ENCODE assay signal across 8 cellular contexts in genomic region chr5:95620030-95620869, GRCh38. TPM values are rescaled to one million over a fixed set of nuclear protein-coding genes. Genes with fewer than 3 reads are reported as not detected.
DNase-seq lines count a peak whose midpoint lies in the region; ATAC-seq and TF ChIP-seq lines count a peak whose summit lies in the region.

Gene GPR150, plus strand, starts transcription at chr5:95620087. Its CDS starts 189 bp downstream, at chr5:95620276.

- H3K36me3 Mint-ChIP-seq in CD8-positive, alpha-beta memory T cell: peaks cover 0 to 4% (median 2%) of the 10 kb centered on the region in 3 donors
- no peaks in the 10 kb centered on the region for H3K36me3 Mint-ChIP-seq in activated naive CD8-positive, alpha-beta T cell

- no peaks in the 10 kb centered on the region for H3K9me3 Mint-ChIP-seq in CD8-positive, alpha-beta memory T cell
- H3K9me3 Mint-ChIP-seq in activated naive CD8-positive, alpha-beta T cell (ENCODE audit: low read depth): no peaks in the 10 kb centered on the region

- H3K4me1 ChIP-seq in CD8-positive, alpha-beta memory T cell (ENCODE audit: insufficient read depth, low read length): peaks cover 35% of the 10 kb centered on the region
- H3K4me1 ChIP-seq in SJSA1 (replicated peaks): peaks cover 27% of the 10 kb centered on the region
- peaks cover 6 to 16% of the 10 kb centered on the region in 2 donors for H3K4me1 ChIP-seq in gastrocnemius medialis

- H3K4me3 ChIP-seq in CD8-positive, alpha-beta memory T cell (ENCODE audit: low read length): peak within 1 kb of the TSS; percentile 72
- peak within 1 kb of the TSS; percentile 52 for H3K4me3 ChIP-seq in SJSA1
- peak within 1 kb of the TSS; percentile 58 to 82 (median 66) for H3K4me3 ChIP-seq in gastrocnemius medialis

- peak within 1 kb of the TSS; percentile 21 to 89 (median 76) for H3K27ac Mint-ChIP-seq in CD8-positive, alpha-beta memory T cell
- peak within 1 kb of the TSS; percentile 87 for H3K27ac Mint-ChIP-seq in activated naive CD8-positive, alpha-beta T cell

- no peaks in the 10 kb centered on the region for H3K27me3 ChIP-seq in CD8-positive, alpha-beta memory T cell (ENCODE audit: insufficient read depth, low read length, poor library complexity, severe bottlenecking)
- H3K27me3 ChIP-seq in SJSA1 (replicated peaks) (no peaks in the 10 kb centered on the region), gastrocnemius medialis (no peaks in the 10 kb centered on the region)

- peaks cover 2 to 4% of the 10 kb centered on the region in 2 donors for H3K27me3 Mint-ChIP-seq in CD8-positive, alpha-beta memory T cell
- H3K27me3 Mint-ChIP-seq in activated naive CD8-positive, alpha-beta T cell: no peaks in the 10 kb centered on the region

- TF ChIP-seq POLR2A in gastrocnemius medialis (IDR thresholded peaks at IDR 0.05): peak in 1 of 2 donors; percentile 13

- H3K4me3 Mint-ChIP-seq in CD8-positive, alpha-beta memory T cell: peak within 1 kb of the TSS; percentile 84 to 95 (median 92)
- H3K4me3 Mint-ChIP-seq in activated naive CD8-positive, alpha-beta T cell: peak within 1 kb of the TSS; percentile 94

- POLR2A ChIA-PET in CD8-positive, alpha-beta memory T cell (lab: Charles Lee): interaction anchor here (1.8 kb wide), 1 partner anchor 26 kb away, joined by 4 read pairs; the partner anchor contains the start of gene RFESD

- intact Hi-C loops in gastrocnemius medialis (cut with DNase I; ENCODE audit: low total_unique reads): loop anchor here (2.0 kb wide), 1 partner anchor 65 kb away; the partner anchor contains the start of genes ARSK and SKIC3

- H3K36me3 ChIP-seq in CD8-positive, alpha-beta memory T cell (ENCODE audit: insufficient read depth, low read length): no peaks in the 10 kb centered on the region
- no peaks in the 10 kb centered on the region for H3K36me3 ChIP-seq in SJSA1
- H3K36me3 ChIP-seq in gastrocnemius medialis: no peaks in the 10 kb centered on the region

- TF ChIP-seq CTCF in gastrocnemius medialis (IDR thresholded peaks at IDR 0.05 in 4 of 5, conservative IDR thresholded peaks at IDR 0.05 in 1 of 5): no peak

- peak; percentile 50 to 69 (median 58) for DNase-seq in CD8-positive, alpha-beta memory T cell
- DNase-seq in GM19238 (ENCODE audit: insufficient read length, low spot score) (peak; percentile 62), SJSA1 (ENCODE audit: low read depth in 1 of 2, low spot score in 2 of 2) (peak; percentile 50 to 63), hepatic stellate cell (ENCODE audit: low spot score) (peak; percentile 50), gastrocnemius medialis (peak in 1 of 2 donors; percentile 59), dedifferentiated amniotic fluid mesenchymal stem cell (ENCODE audit: extremely low spot score) (no peak)

- peak within 1 kb of the TSS; percentile 19 for H3K27ac ChIP-seq in CD8-positive, alpha-beta memory T cell (ENCODE audit: low read depth, low read length)
- H3K27ac ChIP-seq in SJSA1: no peak within 1 kb of the TSS; the same call in 1 of the 2 replicates
- peak within 1 kb of the TSS; percentile 29 to 70 (median 51) for H3K27ac ChIP-seq in gastrocnemius medialis

- peak; percentile 73 for ATAC-seq in HG03439 (IDR thresholded peaks at IDR 0.05; ENCODE audit: unreplicated experiment)
- peak; percentile 69 to 70 for ATAC-seq in gastrocnemius medialis

- no peaks in the 10 kb centered on the region for H3K9me3 ChIP-seq in CD8-positive, alpha-beta memory T cell (ENCODE audit: low read length)
- no peaks in the 10 kb centered on the region; the same call in 1 of the 2 replicates for H3K9me3 ChIP-seq in SJSA1 (replicated peaks)
- H3K9me3 ChIP-seq in gastrocnemius medialis: no peaks in the 10 kb centered on the region

- in situ Hi-C loops in gastrocnemius medialis (cut with MboI; ENCODE audit: low sequenced_read_pairs in 4 of 4): no loop called here

- CTCF ChIA-PET in CD8-positive, alpha-beta memory T cell (lab: Charles Lee): interaction anchor here (0.6 to 1.3 kb wide), 2 partner anchors 12 to 64 kb away, joined by 3 read pairs; no protein-coding TSS in a partner anchor

- H3K4me1 Mint-ChIP-seq in CD8-positive, alpha-beta memory T cell: peaks cover 41 to 73% (median 57%) of the 10 kb centered on the region in 3 donors
- H3K4me1 Mint-ChIP-seq in activated naive CD8-positive, alpha-beta T cell (ENCODE audit: low read depth): peaks cover 43% of the 10 kb centered on the region

RNA-seq across cellular contexts. Expression of gene GPR150, which starts in this region (rescaled TPM):
- under 1 TPM; 0.18 to 0.26 TPM for total RNA-seq in CD8-positive, alpha-beta memory T cell
- 2.8 TPM for polyA plus RNA-seq in CD8-positive, alpha-beta memory T cell
- 0.18 TPM in 1 of 2 replicates, not detected in the other for total RNA-seq in SJSA1 (2014; rRNA removed; shearing (Covaris generic))
- total RNA-seq in gastrocnemius medialis: under 1 TPM in 3 of 4 donors, not detected in 1; 0.29 to 0.59 (median 0.29) TPM

Comparison
In these comparisons a context has a peak if more than half of its experiments do, and no peak if none do; other contexts are left out.
1. Peak in DNase-seq and H3K4me3 ChIP-seq in SJSA1; RNA of the gene not detected or under 1 TPM.
2. Peak in ATAC-seq, H3K4me3 ChIP-seq and H3K27ac ChIP-seq in gastrocnemius medialis; RNA of the gene not detected or under 1 TPM.